ENCODE assay signal across 2 cellular contexts in genomic region chr15:67511606-67512005, GRCh38.
A peak's percentile ranks its signal among the peaks of the same experiment; 100 is the strongest.
TF ChIP-seq lines count a peak whose summit lies in the region.

No MANE protein-coding gene starts in this region.

TF ChIP-seq in IMR-90, 13 proteins besides CTCF, POLR2A, EP300 and RAD21:
- TF ChIP-seq ELK1 (IDR thresholded peaks at IDR 0.05; ENCODE audit: borderline replicate concordance, low read depth, low read length) (no peak), MAFK (IDR thresholded peaks at IDR 0.05; ENCODE audit: low read depth, low read length) (no peak), RCOR1 (IDR thresholded peaks at IDR 0.05; ENCODE audit: insufficient replicate concordance, low read length) (no peak), NFE2L2 (IDR thresholded peaks at IDR 0.05; ENCODE audit: low read depth, low read length) (no peak), MAZ (IDR thresholded peaks at IDR 0.05; ENCODE audit: borderline replicate concordance, low read depth, low read length) (no peak), USF2 (IDR thresholded peaks at IDR 0.05; ENCODE audit: low read depth, low read length) (no peak), MXI1 (IDR thresholded peaks at IDR 0.05; ENCODE audit: borderline replicate concordance, low read depth, low read length) (no peak), BHLHE40 (IDR thresholded peaks at IDR 0.05; ENCODE audit: low read depth, low read length) (no peak), RFX5 (IDR thresholded peaks at IDR 0.05; ENCODE audit: low read depth, low read length) (no peak), CEBPB (IDR thresholded peaks at IDR 0.05; ENCODE audit: low read depth, low read length) (no peak), SMC3 (IDR thresholded peaks at IDR 0.05; ENCODE audit: low read depth, low read length) (no peak)

TF ChIP-seq in GM12878, 131 proteins besides CTCF, POLR2A, EP300 and RAD21:
- TF ChIP-seq MTA2 (IDR thresholded peaks at IDR 0.05; ENCODE audit: low read depth) (no peak), JUNB (IDR thresholded peaks at IDR 0.05) (peak; percentile 30; the same call in 1 of the 2 replicates), HDGF (IDR thresholded peaks at IDR 0.05) (no peak), ATF2 (IDR thresholded peaks at IDR 0.05; ENCODE audit: low read length) (no peak), SIX5 (IDR thresholded peaks at IDR 0.05; ENCODE audit: low read depth, low read length, severe bottlenecking) (no peak), HDAC6 (IDR thresholded peaks at IDR 0.05; ENCODE audit: unreplicated experiment) (no peak), TAF1 (IDR thresholded peaks at IDR 0.05; ENCODE audit: borderline replicate concordance, low read depth, low read length) (no peak)
